12 cellular contexts compared by ENCODE assay signal in the genomic region with DNA sequence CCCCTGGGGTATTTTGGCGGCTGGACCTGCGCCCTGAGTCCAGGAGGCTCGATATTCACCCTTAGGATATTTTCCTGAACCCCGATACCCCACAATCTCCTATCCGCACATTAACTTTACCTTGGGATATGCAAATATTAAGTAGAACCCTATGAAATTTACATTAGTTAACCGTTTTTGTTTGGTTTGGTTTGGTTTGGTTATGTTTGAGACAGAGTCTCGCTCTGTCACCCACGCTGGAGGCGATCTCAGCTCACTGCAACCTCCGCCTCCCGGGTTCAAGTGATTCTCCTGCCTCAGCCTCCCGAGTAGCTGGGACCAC. TPM values are rescaled to one million over a fixed set of nuclear protein-coding genes. Genes with fewer than 3 reads are reported as not detected.
DNase-seq lines count a peak whose midpoint lies in the region; ATAC-seq and TF ChIP-seq lines count a peak whose summit lies in the region.
"Had no signal": no experiment of that assay in that cellular context is flagged by ENCODE, and none has a peak within 500 bp of the region (broad histone marks: within the 10 kb centered on the region; RNA-seq: fewer than 3 reads in every experiment).

No MANE protein-coding gene starts in this region.

- TF ChIP-seq CTCF in WTC11 (IDR thresholded peaks at IDR 0.05) (peak; percentile 19; the same call in 1 of the 2 replicates), upper lobe of left lung (IDR thresholded peaks at IDR 0.05) (peak in 1 of 6 experiments; percentile 1)

- no peaks in the 10 kb centered on the region for H3K27me3 Mint-ChIP-seq in stimulated activated naive CD8-positive, alpha-beta T cell treated with anti-CD3 and anti-CD28 coated beads, Interleukin-15, amount 100 ng/mL, for 72 hours
- peaks cover 13% of the 10 kb centered on the region; the same call in 1 of the 2 replicates for H3K27me3 Mint-ChIP-seq in WTC11 (ENCODE audit: low read depth)

- H3K4me1 ChIP-seq in iPS-18a (ENCODE audit: control insufficient read depth, low read depth, low read length) (no peaks in the 10 kb centered on the region), upper lobe of left lung (peaks cover 8 to 11% (median 10%) of the 10 kb centered on the region in 4 donors)

- H3K27me3 ChIP-seq in iPS-18a (ENCODE audit: control insufficient read depth, insufficient read depth, low read length) (peaks cover 17% of the 10 kb centered on the region), upper lobe of left lung (peaks cover 0 to 4% (median 2%) of the 10 kb centered on the region in 4 donors)

- no peak for TF ChIP-seq EP300 in upper lobe of left lung (IDR thresholded peaks at IDR 0.05)

- H3K4me1 Mint-ChIP-seq in stimulated activated naive CD8-positive, alpha-beta T cell treated with anti-CD3 and anti-CD28 coated beads, Interleukin-15, amount 100 ng/mL, for 72 hours: peaks cover 7% of the 10 kb centered on the region
- peaks cover 8% of the 10 kb centered on the region for H3K4me1 Mint-ChIP-seq in WTC11

- no peak overlapping the region for H3K9ac ChIP-seq in iPS-18a (ENCODE audit: low read length)

- TF ChIP-seq POLR2A in upper lobe of left lung (IDR thresholded peaks at IDR 0.05): no peak

- no peaks in the 10 kb centered on the region for H3K36me3 ChIP-seq in iPS-18a (ENCODE audit: control insufficient read depth, low read depth, low read length)
- H3K36me3 ChIP-seq in upper lobe of left lung: no peaks in the 10 kb centered on the region
- H3K36me3 ChIP-seq: esophagus muscularis mucosa had no signal

- no peak for ATAC-seq in stimulated activated naive CD8-positive, alpha-beta T cell treated with anti-CD3 and anti-CD28 coated beads, Interleukin-15, amount 100 ng/mL, for 72 hours
- ATAC-seq in stimulated activated naive CD8-positive, alpha-beta T cell treated with anti-CD3 and anti-CD28 coated beads, Interleukin-15, Interleukin-2, amounts not matched to agents 100 U/mL and 50 U/mL, for 24 hours: no peak
- ATAC-seq in WTC11: no peak
- no peak for ATAC-seq in upper lobe of left lung (ENCODE audit: low FRiP score in 2 of 2)

- peak overlapping the region; percentile 58 to 74 for H3K4me3 Mint-ChIP-seq in stimulated activated naive CD8-positive, alpha-beta T cell treated with anti-CD3 and anti-CD28 coated beads, Interleukin-15, amount 100 ng/mL, for 72 hours
- H3K4me3 Mint-ChIP-seq in WTC11: peak overlapping the region; percentile 59
- H3K4me3 Mint-ChIP-seq: activated B cell treated with CpG ODN at 0.5 μM for 24 hours had no signal

- H3K9me3 ChIP-seq in iPS-18a (ENCODE audit: control insufficient read depth, low read depth, low read length) (no peaks in the 10 kb centered on the region), upper lobe of left lung (no peaks in the 10 kb centered on the region)
- H3K9me3 ChIP-seq: esophagus muscularis mucosa had no signal

- no peak overlapping the region for H3K27ac ChIP-seq in iPS-18a (ENCODE audit: low read length)
- no peak overlapping the region for H3K27ac ChIP-seq in upper lobe of left lung
- H3K27ac ChIP-seq: esophagus muscularis mucosa had no signal

- DNase-seq in stimulated activated naive CD8-positive, alpha-beta T cell treated with anti-CD3 and anti-CD28 coated beads, Interleukin-15, amount 100 ng/mL, for 72 hours: no peak
- DNase-seq in stimulated activated naive CD8-positive, alpha-beta T cell treated with anti-CD3 and anti-CD28 coated beads, Interleukin-15, Interleukin-2, amounts not matched to agents 100 U/mL and 50 U/mL, for 24 hours: no peak
- DNase-seq in WTC11 (ENCODE audit: low spot score) (no peak), upper lobe of left lung (no peak), NK-92 (lab: John Stamatoyannopoulos, UW; ENCODE audit: unreplicated experiment) (no peak)
- no peak for DNase-seq in effector CD8-positive, alpha-beta T cell (lab: John Stamatoyannopoulos, UW)
- DNase-seq in stimulated activated CD8-positive, alpha-beta memory T cell treated with anti-CD3 and anti-CD28 coated beads, Interleukin-4, amount 100 ng/mL, for 48 hours: no peak
- DNase-seq: NCI-H1092 had no signal

- no peaks in the 10 kb centered on the region for H3K9me3 Mint-ChIP-seq in stimulated activated naive CD8-positive, alpha-beta T cell treated with anti-CD3 and anti-CD28 coated beads, Interleukin-15, amount 100 ng/mL, for 72 hours
- no peaks in the 10 kb centered on the region for H3K9me3 Mint-ChIP-seq in WTC11
- H3K9me3 Mint-ChIP-seq: activated B cell treated with CpG ODN at 0.5 μM for 24 hours had no signal

- H3K4me3 ChIP-seq in iPS-18a (ENCODE audit: low read length) (peak overlapping the region; percentile 50), upper lobe of left lung (no peak overlapping the region)

- no peaks in the 10 kb centered on the region for H3K36me3 Mint-ChIP-seq in WTC11

- no peak overlapping the region for H3K27ac Mint-ChIP-seq in stimulated activated naive CD8-positive, alpha-beta T cell treated with anti-CD3 and anti-CD28 coated beads, Interleukin-15, amount 100 ng/mL, for 72 hours
- H3K27ac Mint-ChIP-seq in WTC11: no peak overlapping the region
- H3K27ac Mint-ChIP-seq: activated B cell treated with CpG ODN at 0.5 μM for 24 hours had no signal

- 22 to 25% methylated on average over 11 to 12 of the region's 12 CpGs for WGBS in upper lobe of left lung, 2 donors

- POLR2A ChIA-PET in WTC11 (lab: Charles Lee): no interaction called here

- CTCF ChIA-PET in WTC11 (lab: Charles Lee): interaction anchor here (0.9 to 7.5 kb wide), 7 partner anchors 11 to 173 kb away, joined by 3 to 118 read pairs (median 9); no protein-coding TSS in a partner anchor

TF ChIP-seq in WTC11, 78 proteins besides CTCF, POLR2A, EP300 and RAD21 (continues in another document):
- TF ChIP-seq ZNF396 (CRISPR knock-in tag; IDR thresholded peaks at IDR 0.05; ENCODE audit: borderline replicate concordance) (no peak), RELA (CRISPR knock-in tag; IDR thresholded peaks at IDR 0.05; ENCODE audit: borderline replicate concordance) (no peak), ZBTB21 (CRISPR knock-in tag; IDR thresholded peaks at IDR 0.05; ENCODE audit: borderline replicate concordance) (no peak), FOXP1 (CRISPR knock-in tag; IDR thresholded peaks at IDR 0.05; ENCODE audit: borderline replicate concordance) (no peak), ZNF416 (CRISPR knock-in tag; IDR thresholded peaks at IDR 0.05) (no peak), NR3C1 (CRISPR knock-in tag; conservative IDR thresholded peaks at IDR 0.05; ENCODE audit: low read depth) (no peak), ZNF121 (CRISPR knock-in tag; IDR thresholded peaks at IDR 0.05) (no peak)
- TF ChIP-seq, protein P1, sequence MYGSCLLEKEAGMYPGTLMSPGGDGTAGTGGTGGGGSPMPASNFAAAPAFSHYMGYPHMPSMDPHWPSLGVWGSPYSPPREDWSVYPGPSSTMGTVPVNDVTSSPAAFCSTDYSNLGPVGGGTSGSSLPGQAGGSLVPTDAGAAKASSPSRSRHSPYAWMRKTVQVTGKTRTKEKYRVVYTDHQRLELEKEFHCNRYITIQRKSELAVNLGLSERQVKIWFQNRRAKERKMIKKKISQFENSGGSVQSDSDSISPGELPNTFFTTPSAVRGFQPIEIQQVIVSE (CRISPR knock-in tag; IDR thresholded peaks at IDR 0.05; ENCODE audit: borderline replicate concordance): no peak
- TF ChIP-seq, protein P2, sequence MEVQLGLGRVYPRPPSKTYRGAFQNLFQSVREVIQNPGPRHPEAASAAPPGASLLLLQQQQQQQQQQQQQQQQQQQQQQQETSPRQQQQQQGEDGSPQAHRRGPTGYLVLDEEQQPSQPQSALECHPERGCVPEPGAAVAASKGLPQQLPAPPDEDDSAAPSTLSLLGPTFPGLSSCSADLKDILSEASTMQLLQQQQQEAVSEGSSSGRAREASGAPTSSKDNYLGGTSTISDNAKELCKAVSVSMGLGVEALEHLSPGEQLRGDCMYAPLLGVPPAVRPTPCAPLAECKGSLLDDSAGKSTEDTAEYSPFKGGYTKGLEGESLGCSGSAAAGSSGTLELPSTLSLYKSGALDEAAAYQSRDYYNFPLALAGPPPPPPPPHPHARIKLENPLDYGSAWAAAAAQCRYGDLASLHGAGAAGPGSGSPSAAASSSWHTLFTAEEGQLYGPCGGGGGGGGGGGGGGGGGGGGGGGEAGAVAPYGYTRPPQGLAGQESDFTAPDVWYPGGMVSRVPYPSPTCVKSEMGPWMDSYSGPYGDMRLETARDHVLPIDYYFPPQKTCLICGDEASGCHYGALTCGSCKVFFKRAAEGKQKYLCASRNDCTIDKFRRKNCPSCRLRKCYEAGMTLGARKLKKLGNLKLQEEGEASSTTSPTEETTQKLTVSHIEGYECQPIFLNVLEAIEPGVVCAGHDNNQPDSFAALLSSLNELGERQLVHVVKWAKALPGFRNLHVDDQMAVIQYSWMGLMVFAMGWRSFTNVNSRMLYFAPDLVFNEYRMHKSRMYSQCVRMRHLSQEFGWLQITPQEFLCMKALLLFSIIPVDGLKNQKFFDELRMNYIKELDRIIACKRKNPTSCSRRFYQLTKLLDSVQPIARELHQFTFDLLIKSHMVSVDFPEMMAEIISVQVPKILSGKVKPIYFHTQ (CRISPR knock-in tag; IDR thresholded peaks at IDR 0.05): no peak
- TF ChIP-seq, protein P3, sequence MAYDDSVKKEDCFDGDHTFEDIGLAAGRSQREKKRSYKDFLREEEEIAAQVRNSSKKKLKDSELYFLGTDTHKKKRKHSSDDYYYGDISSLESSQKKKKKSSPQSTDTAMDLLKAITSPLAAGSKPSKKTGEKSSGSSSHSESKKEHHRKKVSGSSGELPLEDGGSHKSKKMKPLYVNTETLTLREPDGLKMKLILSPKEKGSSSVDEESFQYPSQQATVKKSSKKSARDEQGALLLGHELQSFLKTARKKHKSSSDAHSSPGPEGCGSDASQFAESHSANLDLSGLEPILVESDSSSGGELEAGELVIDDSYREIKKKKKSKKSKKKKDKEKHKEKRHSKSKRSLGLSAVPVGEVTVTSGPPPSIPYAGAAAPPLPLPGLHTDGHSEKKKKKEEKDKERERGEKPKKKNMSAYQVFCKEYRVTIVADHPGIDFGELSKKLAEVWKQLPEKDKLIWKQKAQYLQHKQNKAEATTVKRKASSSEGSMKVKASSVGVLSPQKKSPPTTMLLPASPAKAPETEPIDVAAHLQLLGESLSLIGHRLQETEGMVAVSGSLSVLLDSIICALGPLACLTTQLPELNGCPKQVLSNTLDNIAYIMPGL (CRISPR knock-in tag; IDR thresholded peaks at IDR 0.05): 0 out of 2 replicates have a peak, but pooled peaks have one; percentile 1

RNA-seq across cellular contexts. Expression of a gene that starts 9.3 kb away (rescaled TPM):
- total RNA-seq in WTC11 (2021) (6.1 to 8.6 TPM (median 7.6 TPM) in 3 replicates), upper lobe of left lung (10 to 100 TPM in 1 of 6 donors, 1 to 10 TPM in 5; 4.3 to 12.4 (median 7.0) TPM)

RNA-seq across cellular contexts. Expression of a gene that starts 19.7 kb away (rescaled TPM):
- total RNA-seq in WTC11 (2021) (32.1 to 36.3 TPM (median 32.7 TPM) in 3 replicates), upper lobe of left lung (10 to 100 TPM; 10.5 to 36.9 (median 29.1) TPM)

RNA-seq across cellular contexts. Expression of a gene that starts 41.4 kb away (rescaled TPM):
- total RNA-seq in WTC11 (2021) (0.72 to 1.1 TPM (median 0.94 TPM) in 3 replicates), upper lobe of left lung (under 1 TPM in 1 of 6 donors, not detected in 5; 0.60 TPM)
- total RNA-seq: activated B cell treated with CpG ODN at 0.5 μM for 24 hours, esophagus muscularis mucosa had no signal

RNA-seq across cellular contexts. Expression of a gene that starts 52.8 kb away (rescaled TPM):
- total RNA-seq in WTC11 (2021): not detected in 3 replicates
- total RNA-seq in upper lobe of left lung: not detected
- total RNA-seq: activated B cell treated with CpG ODN at 0.5 μM for 24 hours, esophagus muscularis mucosa, myocyte had no signal
